In the genomic region with DNA sequence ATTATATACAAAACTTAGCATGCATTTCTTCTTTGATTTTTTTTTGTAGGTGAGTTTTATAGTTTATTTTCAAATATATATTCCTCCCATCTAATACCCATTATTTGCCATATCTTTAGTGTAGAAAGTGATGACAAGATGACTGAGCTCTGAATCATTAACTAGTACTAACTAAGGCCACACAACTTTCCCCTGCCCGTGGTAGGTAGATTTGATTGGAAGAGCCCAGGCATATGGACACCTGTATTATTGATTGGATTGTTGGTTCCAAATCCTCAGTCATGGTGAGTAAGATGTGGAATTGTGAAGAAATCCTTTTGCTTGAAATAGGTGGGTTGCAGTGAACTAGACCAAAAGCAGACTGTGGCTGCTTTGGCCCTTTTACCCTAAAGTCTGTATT, we compare ENCODE assay signal across 15 cellular contexts. TPM values are rescaled to one million over a fixed set of nuclear protein-coding genes. Genes with fewer than 3 reads are reported as not detected.
DNase-seq lines count a peak whose midpoint lies in the region; ATAC-seq and TF ChIP-seq lines count a peak whose summit lies in the region.
"Had no signal": no experiment of that assay in that cellular context is flagged by ENCODE, and none has a peak within 500 bp of the region (broad histone marks: within the 10 kb centered on the region; RNA-seq: fewer than 3 reads in every experiment).

No MANE protein-coding gene starts in this region.

- no peak overlapping the region for H3K27ac ChIP-seq in Panc1 (ENCODE audit: low read length)
- H3K27ac ChIP-seq: BLaER1 had no signal

- H3K27me3 ChIP-seq in Panc1 (ENCODE audit: control insufficient read depth, insufficient read depth, low read length), result no peaks in the 10 kb centered on the region
- H3K27me3 ChIP-seq: BLaER1 had no signal

- H3K4me1 ChIP-seq in Panc1 (ENCODE audit: control insufficient read depth, insufficient read depth, low read length), result no peaks in the 10 kb centered on the region
- H3K4me1 ChIP-seq: BLaER1 had no signal

- H3K27ac Mint-ChIP-seq in Calu3 (ENCODE audit: unreplicated experiment) (peak overlapping the region; percentile 59), osteocyte (ENCODE audit: unreplicated experiment) (peak overlapping the region; percentile 49)
- no peak overlapping the region for H3K27ac Mint-ChIP-seq in stimulated activated effector memory CD8-positive, alpha-beta T cell treated with anti-CD3 and anti-CD28 coated beads, Interleukin-12 subunit alpha, Interleukin-12 subunit beta, amount 100 ng/mL, for 72 hours
- H3K27ac Mint-ChIP-seq: CD14-positive monocyte; CD4-positive, alpha-beta memory T cell; H9 had no signal

- TF ChIP-seq CTCF in Calu3 (IDR thresholded peaks at IDR 0.05; ENCODE audit: unreplicated experiment), result no peak
- TF ChIP-seq CTCF in Panc1 (IDR thresholded peaks at IDR 0.05), result no peak
- no peak for TF ChIP-seq CTCF in epithelial cell of esophagus (IDR thresholded peaks at IDR 0.05; ENCODE audit: insufficient read depth, low read depth, low read length, missing control alignments)
- TF ChIP-seq CTCF in osteocyte (IDR thresholded peaks at IDR 0.05), result no peak

- POLR2A ChIA-PET in Panc1 (lab: Charles Lee), result no interaction called here

- no peaks in the 10 kb centered on the region for H3K9me3 ChIP-seq in Panc1 (ENCODE audit: control insufficient read depth, insufficient read depth, low read depth, low read length)
- H3K9me3 ChIP-seq: BLaER1 had no signal

- in situ Hi-C loops in Panc1 (cut with HindIII; ENCODE audit: low pct_unique_long_range_greater_than_20kb, low sequenced_read_pairs), result no loop called here

- H3K36me3 Mint-ChIP-seq in Calu3 (ENCODE audit: insufficient read depth, unreplicated experiment), result peaks cover 6% of the 10 kb centered on the region
- H3K36me3 Mint-ChIP-seq in osteocyte (ENCODE audit: unreplicated experiment), result peaks cover 17% of the 10 kb centered on the region
- H3K36me3 Mint-ChIP-seq in stimulated activated effector memory CD8-positive, alpha-beta T cell treated with anti-CD3 and anti-CD28 coated beads, Interleukin-12 subunit alpha, Interleukin-12 subunit beta, amount 100 ng/mL, for 72 hours, result peaks cover 16% of the 10 kb centered on the region
- peaks cover 20% of the 10 kb centered on the region for H3K36me3 Mint-ChIP-seq in activated T-cell treated with anti-CD3 and anti-CD28 coated beads, Interleukin-2, amount 50 U/mL, for 4 hours (ENCODE audit: insufficient read depth)
- H3K36me3 Mint-ChIP-seq: CD14-positive monocyte had no signal

- H3K36me3 ChIP-seq in Panc1 (ENCODE audit: control insufficient read depth, insufficient read depth, low read length), result no peaks in the 10 kb centered on the region

- H3K9me3 Mint-ChIP-seq in Calu3 (ENCODE audit: low read depth, unreplicated experiment) (no peaks in the 10 kb centered on the region), osteocyte (ENCODE audit: unreplicated experiment) (no peaks in the 10 kb centered on the region)
- H3K9me3 Mint-ChIP-seq in stimulated activated effector memory CD8-positive, alpha-beta T cell treated with anti-CD3 and anti-CD28 coated beads, Interleukin-12 subunit alpha, Interleukin-12 subunit beta, amount 100 ng/mL, for 72 hours, result no peaks in the 10 kb centered on the region
- H3K9me3 Mint-ChIP-seq in activated T-cell treated with anti-CD3 and anti-CD28 coated beads, Interleukin-2, amount 50 U/mL, for 4 hours, result no peaks in the 10 kb centered on the region
- H3K9me3 Mint-ChIP-seq: CD14-positive monocyte; CD4-positive, alpha-beta memory T cell; H9 had no signal

- CTCF ChIA-PET in Calu3 (lab: Charles Lee) (interaction anchor here (0.5 to 0.6 kb wide), 2 partner anchors 12 to 755 kb away, joined by 3 read pairs; no protein-coding TSS in a partner anchor), Panc1 (lab: Charles Lee) (no interaction called here)

- intact Hi-C loops in Calu3 (cut with micrococcal nuclease; ENCODE audit: unreplicated experiment) (no loop called here), Panc1 (cut with micrococcal nuclease; ENCODE audit: unreplicated experiment) (no loop called here)

- H3K4me3 Mint-ChIP-seq in Calu3 (ENCODE audit: low read depth, unreplicated experiment), result no peak overlapping the region
- no peak overlapping the region for H3K4me3 Mint-ChIP-seq in osteocyte (ENCODE audit: unreplicated experiment)
- H3K4me3 Mint-ChIP-seq in stimulated activated effector memory CD8-positive, alpha-beta T cell treated with anti-CD3 and anti-CD28 coated beads, Interleukin-12 subunit alpha, Interleukin-12 subunit beta, amount 100 ng/mL, for 72 hours, result no peak overlapping the region
- no peak overlapping the region for H3K4me3 Mint-ChIP-seq in activated T-cell treated with anti-CD3 and anti-CD28 coated beads, Interleukin-2, amount 50 U/mL, for 4 hours
- H3K4me3 Mint-ChIP-seq: CD14-positive monocyte; CD4-positive, alpha-beta memory T cell; H9 had no signal

- BruUV-seq in Calu3 (replicated peaks; lab: Mats Ljungman, UMichigan) (no TSS peak), Panc1 (replicated peaks; lab: Mats Ljungman, UMichigan) (TSS peak; percentile 9)

- peak; percentile 37 for DNase-seq in Calu3
- no peak for DNase-seq in Panc1 (ENCODE audit: low read depth, low spot score)
- DNase-seq in epithelial cell of esophagus (ENCODE audit: low read depth), result peak; percentile 24
- DNase-seq in osteocyte (ENCODE audit: extremely low spot score, unreplicated experiment), result no peak
- DNase-seq in stimulated activated effector memory CD8-positive, alpha-beta T cell treated with anti-CD3 and anti-CD28 coated beads, Interleukin-12 subunit alpha, Interleukin-12 subunit beta, amount 100 ng/mL, for 72 hours (ENCODE audit: low spot score in 2 of 2), result no peak
- DNase-seq in T-helper 1 cell, result no peak
- no peak for DNase-seq in activated T-cell treated with anti-CD3 and anti-CD28 coated beads, Interleukin-2, amount 50 U/mL, for 4 hours
- no peak for DNase-seq in middle frontal gyrus (ENCODE audit: extremely low spot score, low spot score)
- DNase-seq: 8988T; CD4-positive, alpha-beta memory T cell; DMS79 treated with DMSO at 0.1 percent for 48 hours; GF-D8; H9 had no signal

- H3K27me3 Mint-ChIP-seq in Calu3 (ENCODE audit: unreplicated experiment) (no peaks in the 10 kb centered on the region), osteocyte (ENCODE audit: unreplicated experiment) (no peaks in the 10 kb centered on the region)
- H3K27me3 Mint-ChIP-seq in activated T-cell treated with anti-CD3 and anti-CD28 coated beads, Interleukin-2, amount 50 U/mL, for 4 hours (ENCODE audit: low read depth), result no peaks in the 10 kb centered on the region
- H3K27me3 Mint-ChIP-seq: CD4-positive, alpha-beta memory T cell had no signal

- H3K4me1 Mint-ChIP-seq in Calu3 (ENCODE audit: low read depth, unreplicated experiment) (peaks cover 24% of the 10 kb centered on the region), osteocyte (ENCODE audit: unreplicated experiment) (peaks cover 6% of the 10 kb centered on the region)
- H3K4me1 Mint-ChIP-seq in stimulated activated effector memory CD8-positive, alpha-beta T cell treated with anti-CD3 and anti-CD28 coated beads, Interleukin-12 subunit alpha, Interleukin-12 subunit beta, amount 100 ng/mL, for 72 hours, result no peaks in the 10 kb centered on the region
- no peaks in the 10 kb centered on the region for H3K4me1 Mint-ChIP-seq in activated T-cell treated with anti-CD3 and anti-CD28 coated beads, Interleukin-2, amount 50 U/mL, for 4 hours (ENCODE audit: low read depth)
- H3K4me1 Mint-ChIP-seq: CD14-positive monocyte had no signal

- no peak for ATAC-seq in Panc1
- no peak for ATAC-seq in stimulated activated effector memory CD8-positive, alpha-beta T cell treated with anti-CD3 and anti-CD28 coated beads, Interleukin-12 subunit alpha, Interleukin-12 subunit beta, amount 100 ng/mL, for 72 hours
- no peak for ATAC-seq in activated T-cell treated with anti-CD3 and anti-CD28 coated beads, Interleukin-2, amount 50 U/mL, for 4 hours

- H3K4me3 ChIP-seq in Panc1 (ENCODE audit: low read depth in 2 of 2, low read length in 2 of 2), result no peak overlapping the region
- no peak overlapping the region for H3K4me3 ChIP-seq in epithelial cell of esophagus (ENCODE audit: low read length)
- H3K4me3 ChIP-seq: BLaER1 had no signal

RNA-seq across cellular contexts. Expression of a gene that starts 54.8 kb away (rescaled TPM):
- 52.4 and 79.6 TPM in 2 replicates for total RNA-seq in Calu3 (2022)
- 72.2 TPM for total RNA-seq in Panc1 (2021; ENCODE audit: unreplicated experiment)
- 52.1 TPM for polyA plus RNA-seq in Panc1 (2012; ENCODE audit: insufficient read length)
- total RNA-seq in osteocyte, result 84.3 and 85.4 TPM in 2 replicates
- total RNA-seq in activated T-cell treated with anti-CD3 and anti-CD28 coated beads, Interleukin-2, amount 50 U/mL, for 4 hours, result 10 to 100 TPM; 12.9 to 16.3 (median 13.4) TPM

Comparison
In these comparisons a context has a peak if more than half of its experiments do, and no peak if none do; other contexts are left out.
1. DNase-seq: peak in Calu3 (single experiment) and epithelial cell of esophagus (single experiment); none in Panc1 (single experiment), osteocyte (single experiment), stimulated activated effector memory CD8-positive, alpha-beta T cell treated with anti-CD3 and anti-CD28 coated beads, Interleukin-12 subunit alpha, Interleukin-12 subunit beta, amount 100 ng/mL, for 72 hours (0 of 2), T-helper 1 cell (0 of 5), activated T-cell treated with anti-CD3 and anti-CD28 coated beads, Interleukin-2, amount 50 U/mL, for 4 hours (single experiment) and middle frontal gyrus (single experiment).